Comparison of ENCODE assay signal across 26 cellular contexts in the genomic region with DNA sequence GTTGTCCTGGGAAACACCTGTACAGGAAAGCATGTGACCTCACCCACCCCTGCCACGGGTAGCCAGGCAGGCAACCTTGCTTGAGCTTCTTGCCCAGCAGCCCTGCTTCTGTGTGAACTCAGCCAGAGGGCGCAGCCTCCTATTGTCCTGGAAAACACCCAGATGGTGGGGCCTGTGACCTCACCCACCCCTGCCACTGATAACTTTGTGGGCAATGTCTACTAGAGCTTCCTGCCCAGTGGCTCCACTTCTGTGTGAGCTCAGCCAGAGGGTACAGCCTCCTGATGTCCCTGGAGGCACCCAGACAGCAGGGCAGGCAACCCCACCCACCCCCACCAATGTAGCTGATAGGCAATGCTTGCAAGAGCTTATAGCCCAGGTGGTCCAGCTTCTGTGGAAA.
"Had no signal": no experiment of that assay in that cellular context is flagged by ENCODE, and none has a peak within 500 bp of the region (broad histone marks: within the 10 kb centered on the region; RNA-seq: fewer than 3 reads in every experiment).

No MANE protein-coding gene starts in this region.

- H3K36me3 Mint-ChIP-seq: IgD-negative memory B cell had no signal

- H3K4me2 ChIP-seq: KMS-11, SK-N-SH had no signal

- H3K4me3 ChIP-seq: K562 had no signal

- H3K9ac ChIP-seq: KMS-11, SK-N-SH had no signal

- H3K27ac ChIP-seq: HL-60, KMS-11, RWPE1 had no signal

- ATAC-seq: K562, Panc1, PC-3 had no signal

- H3K27ac Mint-ChIP-seq: IgD-negative memory B cell had no signal

- H3K4me3 Mint-ChIP-seq: IgD-negative memory B cell had no signal

- DNase-seq: Kasumi-1, MV-4-11, NCI-H1048, NCI-H1105 treated with DMSO at 0.1 percent for 48 hours, NCI-H1417 treated with DMSO at 0.1 percent for 48 hours, NCI-H146, NCI-H1694 treated with DMSO at 0.1 percent for 48 hours, NCI-H1930, NCI-H2081, NCI-H2107, NCI-H226, NCI-H446, NCI-H510A, NCI-H524 treated with DMSO at 0.1 percent for 48 hours, NCI-H69, NCI-H774, PC-3, SHP77, SK-N-SH, SW 1271 had no signal

- H3K9me3 ChIP-seq: SK-N-SH had no signal

- H3K9me3 Mint-ChIP-seq: IgD-negative memory B cell had no signal
